Comparison of ENCODE assay signal across 8 cellular contexts in genomic region chr12:81450920-81451739, GRCh38.
A peak's percentile ranks its signal among the peaks of the same experiment; 100 is the strongest.
DNase-seq lines count a peak whose midpoint lies in the region; ATAC-seq and TF ChIP-seq lines count a peak whose summit lies in the region.

No MANE protein-coding gene starts in this region.

- intact Hi-C loops in CD8-positive, alpha-beta T cell (cut with DNase I, micrococcal nuclease), result no loop called here

- H3K9me3 Mint-ChIP-seq in natural killer cell treated with Interleukin-12 subunit alpha and Interleukin-12 subunit beta and Interleukin-15 and Interleukin-18, amount 100 ng/mL, for 72 hours, result no peaks in the 10 kb centered on the region
- peaks cover 3% of the 10 kb centered on the region for H3K9me3 Mint-ChIP-seq in CD8-positive, alpha-beta T cell

- H3K4me1 ChIP-seq in CD8-positive, alpha-beta T cell (ENCODE audit: insufficient read depth, low read length), result no peaks in the 10 kb centered on the region

- H3K27me3 ChIP-seq in MG63, result no peaks in the 10 kb centered on the region
- no peaks in the 10 kb centered on the region for H3K27me3 ChIP-seq in CD8-positive, alpha-beta T cell (ENCODE audit: insufficient read depth, low read length)

- CTCF ChIA-PET in CD8-positive, alpha-beta T cell (lab: Charles Lee), result no interaction called here

- no peak overlapping the region for H3K4me3 Mint-ChIP-seq in natural killer cell treated with Interleukin-12 subunit alpha and Interleukin-12 subunit beta and Interleukin-15 and Interleukin-18, amount 100 ng/mL, for 72 hours
- H3K4me3 Mint-ChIP-seq in CD8-positive, alpha-beta T cell, result no peak overlapping the region

- ATAC-seq in GM21367 (IDR thresholded peaks at IDR 0.05; ENCODE audit: unreplicated experiment), result peak; percentile 75
- ATAC-seq in natural killer cell treated with Interleukin-12 subunit alpha and Interleukin-12 subunit beta and Interleukin-15 and Interleukin-18, amount 100 ng/mL, for 72 hours, result no peak
- ATAC-seq in CD8-positive, alpha-beta T cell, result no peak

- POLR2A ChIA-PET in CD8-positive, alpha-beta T cell (lab: Charles Lee), result no interaction called here

- H3K36me3 ChIP-seq in MG63 (no peaks in the 10 kb centered on the region), SK-N-MC (ENCODE audit: insufficient read depth, low read length) (no peaks in the 10 kb centered on the region)
- no peaks in the 10 kb centered on the region for H3K36me3 ChIP-seq in CD8-positive, alpha-beta T cell (ENCODE audit: insufficient read depth, low read length)

- H3K27ac Mint-ChIP-seq in natural killer cell treated with Interleukin-12 subunit alpha and Interleukin-12 subunit beta and Interleukin-15 and Interleukin-18, amount 100 ng/mL, for 72 hours, result no peak overlapping the region
- no peak overlapping the region for H3K27ac Mint-ChIP-seq in CD8-positive, alpha-beta T cell

- no peaks in the 10 kb centered on the region for H3K9me3 ChIP-seq in MG63
- H3K9me3 ChIP-seq in SK-N-MC (ENCODE audit: low read depth, low read length), result no peaks in the 10 kb centered on the region
- H3K9me3 ChIP-seq in CD8-positive, alpha-beta T cell (ENCODE audit: low read length), result no peaks in the 10 kb centered on the region

- DNase-seq in COLO829 (ENCODE audit: low spot score) (peak; percentile 35), MG63 (peak; percentile 34), SK-N-MC (ENCODE audit: low read depth, low spot score) (no peak), globus pallidus (ENCODE audit: low spot score) (peak; percentile 76), renal cortical epithelial cell (ENCODE audit: low read depth) (peak; percentile 72)
- no peak for DNase-seq in natural killer cell treated with Interleukin-12 subunit alpha and Interleukin-12 subunit beta and Interleukin-15 and Interleukin-18, amount 100 ng/mL, for 72 hours (ENCODE audit: low spot score)
- DNase-seq in CD8-positive, alpha-beta T cell, result no peak

- no peaks in the 10 kb centered on the region for H3K36me3 Mint-ChIP-seq in natural killer cell treated with Interleukin-12 subunit alpha and Interleukin-12 subunit beta and Interleukin-15 and Interleukin-18, amount 100 ng/mL, for 72 hours
- H3K36me3 Mint-ChIP-seq in CD8-positive, alpha-beta T cell, result no peaks in the 10 kb centered on the region

- H3K9ac ChIP-seq in SK-N-MC (ENCODE audit: insufficient read length), result no peak overlapping the region

- H3K4me3 ChIP-seq in MG63 (no peak overlapping the region), SK-N-MC (0 out of 2 replicates have a peak overlapping the region, but pooled peaks have one; percentile 16)
- H3K4me3 ChIP-seq in CD8-positive, alpha-beta T cell (ENCODE audit: low read depth, low read length), result no peak overlapping the region

- no peak for TF ChIP-seq CTCF in CD8-positive, alpha-beta T cell (IDR thresholded peaks at IDR 0.05)

- H3K27me3 Mint-ChIP-seq in natural killer cell treated with Interleukin-12 subunit alpha and Interleukin-12 subunit beta and Interleukin-15 and Interleukin-18, amount 100 ng/mL, for 72 hours, result no peaks in the 10 kb centered on the region
- H3K27me3 Mint-ChIP-seq in CD8-positive, alpha-beta T cell (ENCODE audit: low read depth), result no peaks in the 10 kb centered on the region

- no peaks in the 10 kb centered on the region for H3K4me1 Mint-ChIP-seq in natural killer cell treated with Interleukin-12 subunit alpha and Interleukin-12 subunit beta and Interleukin-15 and Interleukin-18, amount 100 ng/mL, for 72 hours (ENCODE audit: low read depth in 2 of 2)
- no peaks in the 10 kb centered on the region for H3K4me1 Mint-ChIP-seq in CD8-positive, alpha-beta T cell (ENCODE audit: low read depth)

- H3K27ac ChIP-seq in SK-N-MC, result no peak overlapping the region
- H3K27ac ChIP-seq in CD8-positive, alpha-beta T cell (ENCODE audit: low read depth, low read length), result no peak overlapping the region

Comparison
In these comparisons a context has a peak if more than half of its experiments do, and no peak if none do; other contexts are left out.
1. DNase-seq: peak in COLO829 (single experiment), MG63 (single experiment), globus pallidus (single experiment) and renal cortical epithelial cell (single experiment); none in SK-N-MC (single experiment), natural killer cell treated with Interleukin-12 subunit alpha and Interleukin-12 subunit beta and Interleukin-15 and Interleukin-18, amount 100 ng/mL, for 72 hours (single experiment) and CD8-positive, alpha-beta T cell (0 of 7).